In the genomic region with DNA sequence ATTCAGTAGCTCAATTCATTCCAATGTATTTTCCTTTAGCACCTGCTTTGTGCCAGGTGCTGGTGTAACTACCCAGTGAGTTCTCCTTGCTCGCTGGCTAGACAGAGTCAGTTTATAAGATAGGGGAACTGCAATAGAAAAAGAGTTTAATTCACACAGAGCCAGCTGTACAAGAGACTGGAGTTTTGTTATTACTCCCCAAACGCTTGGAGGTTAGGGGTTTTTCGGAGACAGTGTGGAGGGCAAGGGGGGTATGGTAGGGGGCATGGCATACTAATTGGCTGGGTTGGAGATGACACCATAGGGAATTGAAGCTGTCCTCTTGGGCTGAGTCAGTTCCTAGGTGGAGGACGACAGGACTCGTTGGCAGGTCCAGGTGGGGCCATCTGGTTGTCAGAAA, we compare ENCODE assay signal across 19 cellular contexts. TPM values are rescaled to one million over a fixed set of nuclear protein-coding genes. Genes with fewer than 3 reads are reported as not detected.
DNase-seq lines count a peak whose midpoint lies in the region; ATAC-seq lines count a peak whose summit lies in the region.
"Had no signal": no experiment of that assay in that cellular context is flagged by ENCODE, and none has a peak within 500 bp of the region (broad histone marks: within the 10 kb centered on the region; RNA-seq: fewer than 3 reads in every experiment).

No MANE protein-coding gene starts in this region.

- DNase-seq in memory B cell (ENCODE audit: low spot score in 2 of 2) (no peak), Karpas-422 (no peak), NCI-H1092 (lab: John Stamatoyannopoulos, UW) (no peak), SW480 (ENCODE audit: low spot score) (no peak), NCI-H187 (lab: John Stamatoyannopoulos, UW) (no peak)
- DNase-seq: activated CD4-positive, alpha-beta T cell treated with anti-CD3 and anti-CD28 coated beads, Interleukin-2, amount 50 U/mL, for 1 hour; aorta; CD4-positive, CD25-positive, alpha-beta regulatory T cell; head of caudate nucleus; kidney; mucosa of descending colon; NCI-H1694 treated with DMSO at 0.1 percent for 48 hours; NCI-H526 treated with DMSO at 0.1 percent for 48 hours; small intestine had no signal

- H3K9me3 ChIP-seq in Karpas-422 (ENCODE audit: low read length) = no peaks in the 10 kb centered on the region
- H3K9me3 ChIP-seq: HAP-1, mucosa of descending colon had no signal

- H3K9ac ChIP-seq in Karpas-422 (ENCODE audit: low read length) = no peak overlapping the region

- no peak overlapping the region for H3K4me2 ChIP-seq in Karpas-422 (ENCODE audit: low read depth, low read length, poor library complexity, severe bottlenecking)

- H3K4me3 ChIP-seq in Karpas-422 (ENCODE audit: low read length) = no peak overlapping the region
- H3K4me3 ChIP-seq: HAP-1, mucosa of descending colon had no signal

- no peaks in the 10 kb centered on the region for H3K36me3 ChIP-seq in Karpas-422 (ENCODE audit: insufficient read depth, low read length)
- H3K36me3 ChIP-seq: HAP-1 had no signal

- no peaks in the 10 kb centered on the region for H3K27me3 Mint-ChIP-seq in memory B cell
- H3K27me3 Mint-ChIP-seq: activated T-helper 17 cell treated with anti-CD3 and anti-CD28 coated beads, Interleukin-2, amount 50 U/mL, for 72 hours had no signal

- peak overlapping the region; percentile 77 for H3K27ac Mint-ChIP-seq in memory B cell
- H3K27ac Mint-ChIP-seq: activated T-helper 17 cell treated with anti-CD3 and anti-CD28 coated beads, Interleukin-2, amount 50 U/mL, for 72 hours had no signal

- H3K4me3 Mint-ChIP-seq in memory B cell = no peak overlapping the region
- H3K4me3 Mint-ChIP-seq: activated T-helper 17 cell treated with anti-CD3 and anti-CD28 coated beads, Interleukin-2, amount 50 U/mL, for 72 hours had no signal

- ATAC-seq in GM18868 (IDR thresholded peaks at IDR 0.05; ENCODE audit: unreplicated experiment) (peak; percentile 76), GM21528 (IDR thresholded peaks at IDR 0.05; ENCODE audit: low FRiP score, unreplicated experiment) (peak; percentile 62), HG02973 (IDR thresholded peaks at IDR 0.05; ENCODE audit: unreplicated experiment) (peak; percentile 52), memory B cell (ENCODE audit: low read depth) (peak; percentile 37)
- ATAC-seq: activated T-helper 17 cell treated with anti-CD3 and anti-CD28 coated beads, Interleukin-2, amount 50 U/mL, for 72 hours; mucosa of descending colon had no signal

- H3K27ac ChIP-seq in Karpas-422 (ENCODE audit: low read length) = no peak overlapping the region

- no peak overlapping the region for H2AFZ ChIP-seq in Karpas-422 (ENCODE audit: low read length)

- peaks cover 2% of the 10 kb centered on the region; the same call in 1 of the 2 replicates for H3K4me1 ChIP-seq in Karpas-422 (ENCODE audit: low read length)
- H3K4me1 ChIP-seq: HAP-1 had no signal

- H4K20me1 ChIP-seq in Karpas-422 (ENCODE audit: insufficient read depth, low read depth, low read length) = no peaks in the 10 kb centered on the region

- H3K36me3 Mint-ChIP-seq in memory B cell = no peaks in the 10 kb centered on the region
- H3K36me3 Mint-ChIP-seq: CD4-positive, CD25-positive, alpha-beta regulatory T cell had no signal

- peaks cover 26% of the 10 kb centered on the region for H3K4me1 Mint-ChIP-seq in memory B cell

- H3K9me3 Mint-ChIP-seq in memory B cell = no peaks in the 10 kb centered on the region
- H3K9me3 Mint-ChIP-seq: activated T-helper 17 cell treated with anti-CD3 and anti-CD28 coated beads, Interleukin-2, amount 50 U/mL, for 72 hours; CD4-positive, CD25-positive, alpha-beta regulatory T cell had no signal

- no peaks in the 10 kb centered on the region for H3K9me2 ChIP-seq in Karpas-422 (replicated peaks; ENCODE audit: insufficient read depth, low read length)

- H3K79me2 ChIP-seq in Karpas-422 (ENCODE audit: low read length) = no peaks in the 10 kb centered on the region

- H3K27me3 ChIP-seq in Karpas-422 (ENCODE audit: low read length) = no peaks in the 10 kb centered on the region

RNA-seq across cellular contexts. Expression of a gene that starts 5.4 kb away (rescaled TPM):
- total RNA-seq in Karpas-422 (2014; rRNA removed; shearing (Covaris generic); ENCODE audit: low replicate concordance) = not detected in 2 replicates

RNA-seq across cellular contexts. Expression of a gene that starts 20.2 kb away (rescaled TPM):
- 54.3 and 108 TPM in 2 replicates for total RNA-seq in Karpas-422 (2014; rRNA removed; shearing (Covaris generic); ENCODE audit: low replicate concordance)

RNA-seq across cellular contexts. Expression of a gene that starts 37.0 kb away (rescaled TPM):
- 0.32 and 1.0 TPM in 2 replicates for total RNA-seq in Karpas-422 (2014; rRNA removed; shearing (Covaris generic); ENCODE audit: low replicate concordance)
